In genomic region chr11:93543292-93543977, GRCh38 we compare ENCODE assay signal across 8 cellular contexts. TPM values are rescaled to one million over a fixed set of nuclear protein-coding genes. Genes with fewer than 3 reads are reported as not detected.
DNase-seq lines count a peak whose midpoint lies in the region; ATAC-seq and TF ChIP-seq lines count a peak whose summit lies in the region.

A gene with protein sequence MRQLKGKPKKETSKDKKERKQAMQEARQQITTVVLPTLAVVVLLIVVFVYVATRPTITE (minus strand): TSS chr11:93543391. CDS start chr11:93479189, 64,202 bp downstream.

- TF ChIP-seq CTCF in GM10248 (IDR thresholded peaks at IDR 0.05; ENCODE audit: control extremely low read depth, extremely low read depth, low read depth, missing control alignments), result peak; percentile 82
- TF ChIP-seq CTCF in HFFc6 (IDR thresholded peaks at IDR 0.05), result peak; percentile 74
- peak; percentile 72 for TF ChIP-seq CTCF in thoracic aorta (IDR thresholded peaks at IDR 0.05)

- H3K4me1 Mint-ChIP-seq in HFFc6 (ENCODE audit: low read depth), result peaks cover 22% of the 10 kb centered on the region
- peaks cover 20% of the 10 kb centered on the region for H3K4me1 Mint-ChIP-seq in activated naive CD4-positive, alpha-beta T cell treated with anti-CD3 and anti-CD28 coated beads for 36 hours (ENCODE audit: low read depth)

- H3K9me3 ChIP-seq in thoracic aorta, result no peaks in the 10 kb centered on the region

- H3K36me3 Mint-ChIP-seq in HFFc6 (ENCODE audit: low read depth), result no peaks in the 10 kb centered on the region
- no peaks in the 10 kb centered on the region for H3K36me3 Mint-ChIP-seq in activated naive CD4-positive, alpha-beta T cell treated with anti-CD3 and anti-CD28 coated beads for 36 hours (ENCODE audit: low read depth)

- CTCF ChIA-PET in GM10248 (lab: Yijun Ruan, JAX), result interaction anchor here (1.0 to 2.3 kb wide), 4 partner anchors 11 to 314 kb away, joined by 3 to 9 read pairs (median 4); no protein-coding TSS in a partner anchor
- CTCF ChIA-PET in activated naive CD4-positive, alpha-beta T cell treated with anti-CD3 and anti-CD28 coated beads for 36 hours (lab: Charles Lee), result interaction anchor here (0.8 to 2.7 kb wide), 3 partner anchors 43 to 601 kb away, joined by 4 to 14 read pairs (median 6); no protein-coding TSS in a partner anchor

- DNase-seq in GM10248 (ENCODE audit: extremely low spot score) (peak; percentile 88), HFFc6 (peak; percentile 48), MV-4-11 (lab: John Stamatoyannopoulos, UW) (peak; percentile 66), SK-N-DZ (ENCODE audit: low spot score) (peak; percentile 87), globus pallidus (ENCODE audit: low spot score) (peak; percentile 59), occipital lobe (lab: John Stamatoyannopoulos, UW) (peak; percentile 69), thoracic aorta (ENCODE audit: low spot score) (no peak)
- DNase-seq in activated naive CD4-positive, alpha-beta T cell treated with anti-CD3 and anti-CD28 coated beads for 36 hours, result peak; percentile 84

- H3K27me3 Mint-ChIP-seq in HFFc6 (ENCODE audit: insufficient read depth), result peaks cover 20% of the 10 kb centered on the region
- H3K27me3 Mint-ChIP-seq in activated naive CD4-positive, alpha-beta T cell treated with anti-CD3 and anti-CD28 coated beads for 36 hours (ENCODE audit: low read depth), result no peaks in the 10 kb centered on the region

- peak within 1 kb of the TSS; percentile 84 for H3K27ac Mint-ChIP-seq in HFFc6
- H3K27ac Mint-ChIP-seq in activated naive CD4-positive, alpha-beta T cell treated with anti-CD3 and anti-CD28 coated beads for 36 hours, result peak within 1 kb of the TSS; percentile 82

- H3K27ac ChIP-seq in thoracic aorta, result peak within 1 kb of the TSS; percentile 92

- H3K4me1 ChIP-seq in thoracic aorta (ENCODE audit: control insufficient read depth in 1 of 2, low read depth in 2 of 2), result peaks cover 6 to 33% of the 10 kb centered on the region in 2 donors

- no peaks in the 10 kb centered on the region for H3K27me3 ChIP-seq in thoracic aorta (replicated peaks; ENCODE audit: insufficient read depth)

- H3K4me3 Mint-ChIP-seq in HFFc6, result peak within 1 kb of the TSS; percentile 92
- peak within 1 kb of the TSS; percentile 87 for H3K4me3 Mint-ChIP-seq in activated naive CD4-positive, alpha-beta T cell treated with anti-CD3 and anti-CD28 coated beads for 36 hours

- intact Hi-C loops in activated naive CD4-positive, alpha-beta T cell treated with anti-CD3 and anti-CD28 coated beads for 36 hours (cut with micrococcal nuclease), result loop anchor here (1.0 to 5.0 kb wide), 7 partner anchors 105 to 601 kb away; partner anchors contain the start of genes C11orf54, MED17, PANX1 and TAF1D

- POLR2A ChIA-PET in GM10248 (lab: Yijun Ruan, JAX), result no interaction called here

- H3K36me3 ChIP-seq in thoracic aorta, result no peaks in the 10 kb centered on the region

- H3K4me3 ChIP-seq in thoracic aorta, result peak within 1 kb of the TSS; percentile 89

- no peaks in the 10 kb centered on the region for H3K9me3 Mint-ChIP-seq in HFFc6
- no peaks in the 10 kb centered on the region for H3K9me3 Mint-ChIP-seq in activated naive CD4-positive, alpha-beta T cell treated with anti-CD3 and anti-CD28 coated beads for 36 hours

- peak; percentile 79 for ATAC-seq in thoracic aorta (ENCODE audit: insufficient number of reproducible peaks, low FRiP score, low read depth)

RNA-seq across cellular contexts. Expression of the gene that starts here (rescaled TPM):
- total RNA-seq in HFFc6 (2021; fragmentation: NEBNext Ultra II Directional; extraction: Animal tissue kit (Norgen Biotek cat#: 25700)), result 10 to 100 TPM in 4 of 6 experiments, 1 to 10 TPM in 2; 8.6 to 13.1 (median 11.0) TPM
- 37.0 and 40.2 TPM in 2 replicates for polyA plus RNA-seq in SK-N-DZ (2014; cell fraction: cytosol; rRNA removed)
- polyA plus RNA-seq in SK-N-DZ (2014; cell fraction: nucleus; rRNA removed), result 9.9 and 11.0 TPM in 2 replicates
- 10 to 100 TPM; 23.7 to 26.8 TPM for total RNA-seq in activated naive CD4-positive, alpha-beta T cell treated with anti-CD3 and anti-CD28 coated beads for 36 hours
- 1.4 TPM for total RNA-seq in occipital lobe
- total RNA-seq in thoracic aorta, result 10 to 100 TPM in 1 of 2 donors, 1 to 10 TPM in 1; 9.7 to 80.1 TPM
